In the genomic region with DNA sequence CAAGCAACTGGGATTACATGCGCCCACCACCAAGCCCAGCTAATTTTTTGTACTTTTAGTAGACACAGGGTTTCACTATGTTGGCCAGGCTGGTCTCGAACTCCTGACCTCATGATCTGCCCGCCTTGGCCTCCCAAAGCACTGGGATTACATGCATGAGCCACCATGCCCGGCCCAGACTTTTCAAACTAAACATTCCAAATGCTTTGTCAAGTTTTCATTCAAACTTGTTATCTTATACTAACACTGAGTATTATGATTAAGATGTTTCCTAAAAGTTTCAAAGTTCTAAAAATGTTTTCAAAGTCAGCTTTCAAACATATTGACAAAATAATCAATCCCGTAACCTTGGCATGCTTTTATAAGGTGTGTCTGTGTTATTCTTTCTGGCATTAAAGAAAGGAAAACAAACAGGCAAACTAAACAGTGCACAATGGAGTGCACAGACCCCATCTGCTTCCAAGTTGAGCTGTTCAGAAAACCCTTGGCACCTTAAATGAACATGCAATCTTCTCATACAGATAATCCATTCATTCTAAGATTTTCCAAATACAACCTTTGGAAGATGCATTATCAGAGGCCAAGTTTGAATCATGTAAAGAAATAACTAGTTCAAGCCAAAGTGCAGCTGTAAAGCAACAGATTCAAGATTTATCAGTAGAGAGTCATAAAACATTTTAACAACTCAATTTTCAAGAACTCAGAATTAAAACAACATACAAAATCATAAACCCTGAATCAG, we compare ENCODE assay signal across 1 cellular context.
TF ChIP-seq lines count a peak whose summit lies in the region.

No MANE protein-coding gene starts in this region.

TF ChIP-seq in HepG2, 621 proteins besides CTCF, POLR2A, EP300 and RAD21 (continued from another document and continues in another):
- TF ChIP-seq HNF4G (IDR thresholded peaks at IDR 0.05; ENCODE audit: borderline replicate concordance, low read depth, low read length) (peak; percentile 69; the same call in 1 of the 2 replicates), HNF4G (CRISPR knock-in tag; IDR thresholded peaks at IDR 0.05; ENCODE audit: borderline replicate concordance, low read depth) (no peak; the same call in 1 of the 2 replicates), ZNF205 (CRISPR knock-in tag; IDR thresholded peaks at IDR 0.05) (peak; percentile 75; the same call in 1 of the 2 replicates), ERF (CRISPR knock-in tag; IDR thresholded peaks at IDR 0.05) (peak; percentile 46; the same call in 1 of the 2 replicates), ZNF251 (CRISPR knock-in tag; IDR thresholded peaks at IDR 0.05) (no peak), KDM6A (CRISPR knock-in tag; IDR thresholded peaks at IDR 0.05; ENCODE audit: low read depth) (no peak; the same call in 1 of the 2 replicates), ZNF460 (CRISPR knock-in tag; IDR thresholded peaks at IDR 0.05; ENCODE audit: borderline replicate concordance) (0 out of 2 replicates have a peak, but pooled peaks have one; percentile 52), PCBP1 (IDR thresholded peaks at IDR 0.05; ENCODE audit: borderline replicate concordance, low read depth, low read length) (no peak), BATF2 (CRISPR knock-in tag; IDR thresholded peaks at IDR 0.05) (no peak), ZNF773 (CRISPR knock-in tag; IDR thresholded peaks at IDR 0.05; ENCODE audit: borderline replicate concordance) (no peak), HNRNPK (IDR thresholded peaks at IDR 0.05; ENCODE audit: low read depth, low read length, poor library complexity, severe bottlenecking) (no peak), POGZ (CRISPR knock-in tag; IDR thresholded peaks at IDR 0.05) (peak; percentile 76), RXRA (CRISPR knock-in tag; IDR thresholded peaks at IDR 0.05) (peak; percentile 29; the same call in 1 of the 2 replicates), ZFX (CRISPR knock-in tag; IDR thresholded peaks at IDR 0.05; ENCODE audit: low read depth) (peak; percentile 34; the same call in 1 of the 2 replicates), ZNF318 (CRISPR knock-in tag; IDR thresholded peaks at IDR 0.05) (no peak), ZNF639 (CRISPR knock-in tag; conservative IDR thresholded peaks at IDR 0.05) (0 out of 2 replicates have a peak, but pooled peaks have one; percentile 65), TAF1 (CRISPR knock-in tag; IDR thresholded peaks at IDR 0.05) (no peak), NFE2L1 (CRISPR knock-in tag; IDR thresholded peaks at IDR 0.05; ENCODE audit: borderline replicate concordance) (no peak), SIX1 (CRISPR knock-in tag; IDR thresholded peaks at IDR 0.05; ENCODE audit: borderline replicate concordance) (peak; percentile 78; the same call in 1 of the 2 replicates), RORA (CRISPR knock-in tag; IDR thresholded peaks at IDR 0.05) (no peak), ZNF775 (CRISPR knock-in tag; IDR thresholded peaks at IDR 0.05; ENCODE audit: borderline replicate concordance) (no peak), MIER2 (CRISPR knock-in tag; IDR thresholded peaks at IDR 0.05) (no peak), ATAD3A (CRISPR knock-in tag; IDR thresholded peaks at IDR 0.05) (no peak), KMT2B (CRISPR knock-in tag; IDR thresholded peaks at IDR 0.05) (no peak), TEAD3 (CRISPR knock-in tag; optimal IDR thresholded peaks at IDR 0.05; ENCODE audit: borderline replicate concordance) (peak; percentile 75), ZNF331 (CRISPR knock-in tag; IDR thresholded peaks at IDR 0.05) (peak; percentile 39; the same call in 1 of the 2 replicates), ZBTB34 (CRISPR knock-in tag; IDR thresholded peaks at IDR 0.05) (peak; percentile 30; the same call in 1 of the 2 replicates), AKNA (CRISPR knock-in tag; IDR thresholded peaks at IDR 0.05; ENCODE audit: borderline replicate concordance) (no peak), RFX1 (IDR thresholded peaks at IDR 0.05) (no peak)
- TF ChIP-seq, protein P1, sequence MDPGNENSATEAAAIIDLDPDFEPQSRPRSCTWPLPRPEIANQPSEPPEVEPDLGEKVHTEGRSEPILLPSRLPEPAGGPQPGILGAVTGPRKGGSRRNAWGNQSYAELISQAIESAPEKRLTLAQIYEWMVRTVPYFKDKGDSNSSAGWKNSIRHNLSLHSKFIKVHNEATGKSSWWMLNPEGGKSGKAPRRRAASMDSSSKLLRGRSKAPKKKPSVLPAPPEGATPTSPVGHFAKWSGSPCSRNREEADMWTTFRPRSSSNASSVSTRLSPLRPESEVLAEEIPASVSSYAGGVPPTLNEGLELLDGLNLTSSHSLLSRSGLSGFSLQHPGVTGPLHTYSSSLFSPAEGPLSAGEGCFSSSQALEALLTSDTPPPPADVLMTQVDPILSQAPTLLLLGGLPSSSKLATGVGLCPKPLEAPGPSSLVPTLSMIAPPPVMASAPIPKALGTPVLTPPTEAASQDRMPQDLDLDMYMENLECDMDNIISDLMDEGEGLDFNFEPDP (CRISPR knock-in tag; conservative IDR thresholded peaks at IDR 0.05), result no peak
- TF ChIP-seq, protein P2, sequence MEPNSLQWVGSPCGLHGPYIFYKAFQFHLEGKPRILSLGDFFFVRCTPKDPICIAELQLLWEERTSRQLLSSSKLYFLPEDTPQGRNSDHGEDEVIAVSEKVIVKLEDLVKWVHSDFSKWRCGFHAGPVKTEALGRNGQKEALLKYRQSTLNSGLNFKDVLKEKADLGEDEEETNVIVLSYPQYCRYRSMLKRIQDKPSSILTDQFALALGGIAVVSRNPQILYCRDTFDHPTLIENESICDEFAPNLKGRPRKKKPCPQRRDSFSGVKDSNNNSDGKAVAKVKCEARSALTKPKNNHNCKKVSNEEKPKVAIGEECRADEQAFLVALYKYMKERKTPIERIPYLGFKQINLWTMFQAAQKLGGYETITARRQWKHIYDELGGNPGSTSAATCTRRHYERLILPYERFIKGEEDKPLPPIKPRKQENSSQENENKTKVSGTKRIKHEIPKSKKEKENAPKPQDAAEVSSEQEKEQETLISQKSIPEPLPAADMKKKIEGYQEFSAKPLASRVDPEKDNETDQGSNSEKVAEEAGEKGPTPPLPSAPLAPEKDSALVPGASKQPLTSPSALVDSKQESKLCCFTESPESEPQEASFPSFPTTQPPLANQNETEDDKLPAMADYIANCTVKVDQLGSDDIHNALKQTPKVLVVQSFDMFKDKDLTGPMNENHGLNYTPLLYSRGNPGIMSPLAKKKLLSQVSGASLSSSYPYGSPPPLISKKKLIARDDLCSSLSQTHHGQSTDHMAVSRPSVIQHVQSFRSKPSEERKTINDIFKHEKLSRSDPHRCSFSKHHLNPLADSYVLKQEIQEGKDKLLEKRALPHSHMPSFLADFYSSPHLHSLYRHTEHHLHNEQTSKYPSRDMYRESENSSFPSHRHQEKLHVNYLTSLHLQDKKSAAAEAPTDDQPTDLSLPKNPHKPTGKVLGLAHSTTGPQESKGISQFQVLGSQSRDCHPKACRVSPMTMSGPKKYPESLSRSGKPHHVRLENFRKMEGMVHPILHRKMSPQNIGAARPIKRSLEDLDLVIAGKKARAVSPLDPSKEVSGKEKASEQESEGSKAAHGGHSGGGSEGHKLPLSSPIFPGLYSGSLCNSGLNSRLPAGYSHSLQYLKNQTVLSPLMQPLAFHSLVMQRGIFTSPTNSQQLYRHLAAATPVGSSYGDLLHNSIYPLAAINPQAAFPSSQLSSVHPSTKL (CRISPR knock-in tag; IDR thresholded peaks at IDR 0.05), result peak; percentile 95
